ENCODE assay signal across 13 cellular contexts in genomic region chr18:13437801-13438506, GRCh38.
DNase-seq lines count a peak whose midpoint lies in the region; ATAC-seq and FAIRE-seq lines count a peak whose summit lies in the region.
"Had no signal": no experiment of that assay in that cellular context is flagged by ENCODE, and none has a peak within 500 bp of the region (broad histone marks: within the 10 kb centered on the region; RNA-seq: fewer than 3 reads in every experiment).

No MANE protein-coding gene starts in this region.

- H3K9me3 ChIP-seq in CD4-positive, CD25-positive, alpha-beta regulatory T cell (ENCODE audit: control insufficient read depth in 2 of 2, low read length in 2 of 2), result no peaks in the 10 kb centered on the region
- H3K9me3 ChIP-seq in small intestine (ENCODE audit: control insufficient read depth, low read depth), result no peaks in the 10 kb centered on the region

- H3K27ac ChIP-seq in CD4-positive, CD25-positive, alpha-beta regulatory T cell (ENCODE audit: insufficient read depth, low read length, poor library complexity, severe bottlenecking), result peak overlapping the region; percentile 84
- H3K27ac ChIP-seq in small intestine (ENCODE audit: low read depth in 1 of 2, low read length in 1 of 2), result peak overlapping the region in 1 of 2 donors; percentile 2
- H3K27ac ChIP-seq: epithelial cell of prostate had no signal

- peaks cover 18% of the 10 kb centered on the region for H3K36me3 Mint-ChIP-seq in CD4-positive, CD25-positive, alpha-beta regulatory T cell
- peaks cover 3% of the 10 kb centered on the region for H3K36me3 Mint-ChIP-seq in T-helper 1 cell treated with Interleukin-12 subunit alpha and Interleukin-12 subunit beta and Interleukin-4 antibody, amounts not matched to agents 30 μg/mL and 1 μg/mL, for 36 hours (ENCODE audit: low read depth)

- peaks cover 34 to 88% (median 60%) of the 10 kb centered on the region in 4 donors for H3K4me1 Mint-ChIP-seq in CD4-positive, CD25-positive, alpha-beta regulatory T cell
- peaks cover 54% of the 10 kb centered on the region for H3K4me1 Mint-ChIP-seq in T-helper 1 cell treated with Interleukin-12 subunit alpha and Interleukin-12 subunit beta and Interleukin-4 antibody, amounts not matched to agents 30 μg/mL and 1 μg/mL, for 36 hours (ENCODE audit: low read depth)

- H3K27me3 ChIP-seq in CD4-positive, CD25-positive, alpha-beta regulatory T cell (ENCODE audit: control insufficient read depth, insufficient read depth, low read length), result no peaks in the 10 kb centered on the region
- H3K27me3 ChIP-seq in small intestine (ENCODE audit: control insufficient read depth in 2 of 2, insufficient read depth in 2 of 2, low read length in 2 of 2), result no peaks in the 10 kb centered on the region

- peaks cover 45% of the 10 kb centered on the region for H3K4me1 ChIP-seq in CD4-positive, CD25-positive, alpha-beta regulatory T cell (ENCODE audit: control insufficient read depth, insufficient read depth, low read length, poor library complexity, severe bottlenecking)
- no peaks in the 10 kb centered on the region for H3K4me1 ChIP-seq in small intestine (ENCODE audit: control insufficient read depth in 2 of 2, insufficient read depth in 1 of 2, low read depth in 1 of 2, low read length in 1 of 2)

- WGBS in small intestine, 3 donors, result 81 to 88% (median 86%) methylated on average over 17 of the region's 17 CpGs

- peak overlapping the region; percentile 89 to 98 (median 95) for H3K27ac Mint-ChIP-seq in CD4-positive, CD25-positive, alpha-beta regulatory T cell
- H3K27ac Mint-ChIP-seq in T-helper 1 cell treated with Interleukin-12 subunit alpha and Interleukin-12 subunit beta and Interleukin-4 antibody, amounts not matched to agents 30 μg/mL and 1 μg/mL, for 36 hours, result peak overlapping the region; percentile 86

- no peak for FAIRE-seq in small intestine (lab: Jason Lieb, UNC)
- FAIRE-seq: keratinocyte had no signal

- DNase-seq in CD4-positive, CD25-positive, alpha-beta regulatory T cell, result peak; percentile 33 to 87 (median 47)
- peak; percentile 82 for DNase-seq in activated effector memory CD4-positive, alpha-beta T cell treated with anti-CD3 and anti-CD28 coated beads, Interleukin-2, amount 50 U/mL, for 16 hours
- DNase-seq in stimulated activated CD4-positive, alpha-beta T cell treated with anti-CD3 and anti-CD28 coated beads, Interleukin-12 subunit alpha, Interleukin-12 subunit beta, amount 100 ng/mL, for 4 hours, result peak; percentile 38
- DNase-seq in COR-L47 (lab: John Stamatoyannopoulos, UW) (no peak), small intestine (no peak), HuH-7 (ENCODE audit: low spot score) (no peak)
- DNase-seq: HCEC 1CT, NCI-H82 had no signal

- no peaks in the 10 kb centered on the region for H3K27me3 Mint-ChIP-seq in CD4-positive, CD25-positive, alpha-beta regulatory T cell
- no peaks in the 10 kb centered on the region for H3K27me3 Mint-ChIP-seq in T-helper 1 cell treated with Interleukin-12 subunit alpha and Interleukin-12 subunit beta and Interleukin-4 antibody, amounts not matched to agents 30 μg/mL and 1 μg/mL, for 36 hours (ENCODE audit: low read depth)

- peak overlapping the region; percentile 48 to 88 (median 84) for H3K4me3 Mint-ChIP-seq in CD4-positive, CD25-positive, alpha-beta regulatory T cell
- peak overlapping the region; percentile 75 for H3K4me3 Mint-ChIP-seq in T-helper 1 cell treated with Interleukin-12 subunit alpha and Interleukin-12 subunit beta and Interleukin-4 antibody, amounts not matched to agents 30 μg/mL and 1 μg/mL, for 36 hours

- peaks cover 24% of the 10 kb centered on the region for H3K36me3 ChIP-seq in CD4-positive, CD25-positive, alpha-beta regulatory T cell (ENCODE audit: control insufficient read depth, insufficient read depth, low read length)
- no peaks in the 10 kb centered on the region for H3K36me3 ChIP-seq in small intestine (ENCODE audit: control insufficient read depth in 2 of 2, insufficient read depth in 2 of 2, low read length in 2 of 2)

- H3K4me3 ChIP-seq in CD4-positive, CD25-positive, alpha-beta regulatory T cell (ENCODE audit: low read depth, low read length), result peak overlapping the region; percentile 76
- no peak overlapping the region for H3K4me3 ChIP-seq in small intestine (ENCODE audit: low read depth in 1 of 2, low read length in 2 of 2)
- H3K4me3 ChIP-seq: GM12878 had no signal

- ATAC-seq in CD4-positive, CD25-positive, alpha-beta regulatory T cell (ENCODE audit: low read depth in 2 of 2), result peak; percentile 52
- no peak for ATAC-seq in GM21723 (IDR thresholded peaks at IDR 0.05; ENCODE audit: unreplicated experiment)
- ATAC-seq: GM12878 had no signal

- H3K9me3 Mint-ChIP-seq in CD4-positive, CD25-positive, alpha-beta regulatory T cell, result no peaks in the 10 kb centered on the region
- H3K9me3 Mint-ChIP-seq in T-helper 1 cell treated with Interleukin-12 subunit alpha and Interleukin-12 subunit beta and Interleukin-4 antibody, amounts not matched to agents 30 μg/mL and 1 μg/mL, for 36 hours, result no peaks in the 10 kb centered on the region

Comparison
In these comparisons a context has a peak if more than half of its experiments do, and no peak if none do; other contexts are left out.
1. DNase-seq: peak in CD4-positive, CD25-positive, alpha-beta regulatory T cell (3 of 3), activated effector memory CD4-positive, alpha-beta T cell treated with anti-CD3 and anti-CD28 coated beads, Interleukin-2, amount 50 U/mL, for 16 hours (single experiment) and stimulated activated CD4-positive, alpha-beta T cell treated with anti-CD3 and anti-CD28 coated beads, Interleukin-12 subunit alpha, Interleukin-12 subunit beta, amount 100 ng/mL, for 4 hours (single experiment); none in COR-L47 (single experiment), small intestine (single experiment) and HuH-7 (single experiment).